In genomic region chr21:26169061-26169610, GRCh38 we compare ENCODE assay signal across 8 cellular contexts. TPM values are rescaled to one million over a fixed set of nuclear protein-coding genes. Genes with fewer than 3 reads are reported as not detected.
DNase-seq lines count a peak whose midpoint lies in the region; ATAC-seq, FAIRE-seq and TF ChIP-seq lines count a peak whose summit lies in the region.

No MANE protein-coding gene starts in this region.

- no peaks in the 10 kb centered on the region for H3K9me2 ChIP-seq in HCT116 (ENCODE audit: insufficient read depth)

- H3K36me3 Mint-ChIP-seq in immature natural killer cell, result no peaks in the 10 kb centered on the region

- no peak overlapping the region for H2AFZ ChIP-seq in HCT116 (ENCODE audit: low read depth, low read length, poor library complexity, severe bottlenecking)
- peak overlapping the region; percentile 97 for H2AFZ ChIP-seq in mammary epithelial cell (ENCODE audit: low read depth, low read length)

- dilution Hi-C loops in mammary epithelial cell (cut with HindIII; ENCODE audit: low sequenced_read_pairs), result loop anchor here (5.0 kb wide), 1 partner anchor 62 kb away; no protein-coding TSS in a partner anchor

- WGBS in mammary epithelial cell (ENCODE audit: low coverage, missing lambda C conversion rate), result 0% methylated on average over 16 of the region's 18 CpGs

- H3K27me3 ChIP-seq in HCT116 (ENCODE audit: insufficient read depth, low read length) (no peaks in the 10 kb centered on the region), mammary epithelial cell (ENCODE audit: insufficient read depth, low read length) (no peaks in the 10 kb centered on the region), skeletal muscle tissue (ENCODE audit: control insufficient read depth in 3 of 3, insufficient read depth in 3 of 3, low read length in 3 of 3) (peaks cover 0 to 18% (median 14%) of the 10 kb centered on the region in 3 donors)

- peaks cover 24% of the 10 kb centered on the region for H3K4me1 ChIP-seq in ES-I3 (ENCODE audit: insufficient read depth, low read length)
- peaks cover 27 to 38% of the 10 kb centered on the region in 2 experiments for H3K4me1 ChIP-seq in HCT116 (ENCODE audit: control insufficient read depth in 1 of 2, insufficient read depth in 2 of 2, low read length in 2 of 2)
- peaks cover 42% of the 10 kb centered on the region for H3K4me1 ChIP-seq in mammary epithelial cell (ENCODE audit: insufficient read depth, low read length)
- peaks cover 15 to 30% (median 23%) of the 10 kb centered on the region in 3 donors for H3K4me1 ChIP-seq in skeletal muscle tissue (ENCODE audit: control insufficient read depth in 3 of 3, insufficient read depth in 3 of 3, low read length in 3 of 3)

- TF ChIP-seq RAD21 in HCT116 (IDR thresholded peaks at IDR 0.05; ENCODE audit: low read depth), result no peak

- no peaks in the 10 kb centered on the region; the same call in 1 of the 2 replicates for H3K36me3 ChIP-seq in ES-I3 (ENCODE audit: insufficient read depth, low read length)
- no peaks in the 10 kb centered on the region for H3K36me3 ChIP-seq in HCT116 (ENCODE audit: control insufficient read depth in 1 of 2, insufficient read depth in 2 of 2, low read length in 2 of 2)
- H3K36me3 ChIP-seq in mammary epithelial cell (ENCODE audit: insufficient read depth, low read length), result peaks cover 5% of the 10 kb centered on the region
- no peaks in the 10 kb centered on the region for H3K36me3 ChIP-seq in skeletal muscle tissue (ENCODE audit: control insufficient read depth in 3 of 3, insufficient read depth in 3 of 3, low read length in 3 of 3)

- TF ChIP-seq CTCF in HCT116 (IDR thresholded peaks at IDR 0.05 in 2 of 3, conservative IDR thresholded peaks at IDR 0.05 in 1 of 3; ENCODE audit: borderline replicate concordance in 1 of 3, insufficient read depth in 1 of 3, low read depth in 2 of 3, low read length in 2 of 3) (peak in 2 of 3 experiments; percentile 37 to 41; a peak in 4 of 6 replicates), NB4 (IDR thresholded peaks at IDR 0.05; ENCODE audit: low read depth, low read length) (no peak), mammary epithelial cell (conservative IDR thresholded peaks at IDR 0.05 in 1 of 2, IDR thresholded peaks at IDR 0.05 in 1 of 2; ENCODE audit: extremely low read depth in 1 of 2, insufficient read depth in 1 of 2, low read depth in 1 of 2, low read length in 2 of 2) (peak; percentile 37 to 42), D721Med (IDR thresholded peaks at IDR 0.05; ENCODE audit: insufficient read depth, missing control alignments) (no peak)

- peak overlapping the region; percentile 81 to 89 for H3K4me3 ChIP-seq in HCT116 (replicated peaks in 1 of 2; ENCODE audit: low read depth in 1 of 2, low read length in 2 of 2)
- H3K4me3 ChIP-seq in NB4 (ENCODE audit: low read depth, low read length), result no peak overlapping the region
- peak overlapping the region; percentile 81 to 99 (median 94) for H3K4me3 ChIP-seq in mammary epithelial cell (replicated peaks in 1 of 3; ENCODE audit: insufficient read depth in 1 of 3, low read depth in 2 of 3, low read length in 3 of 3)
- H3K4me3 ChIP-seq in skeletal muscle tissue (ENCODE audit: low read length in 3 of 3), result peak overlapping the region; percentile 78 to 93 (median 79)

- H3K4me1 Mint-ChIP-seq in immature natural killer cell, result peaks cover 15 to 22% of the 10 kb centered on the region in 2 donors

- BruUV-seq in HCT116 (replicated peaks; lab: Mats Ljungman, UMichigan) (no TSS peak), mammary epithelial cell (replicated peaks; lab: Mats Ljungman, UMichigan) (no TSS peak)

- no peak overlapping the region for H3K27ac Mint-ChIP-seq in immature natural killer cell

- H3K9ac ChIP-seq in ES-I3 (ENCODE audit: low read depth, low read length) (peak overlapping the region; percentile 93), HCT116 (ENCODE audit: low read length) (peak overlapping the region; percentile 91), mammary epithelial cell (ENCODE audit: insufficient read depth, low read length) (peak overlapping the region; percentile 93), skeletal muscle tissue (ENCODE audit: low read depth in 1 of 3, low read length in 3 of 3) (peak overlapping the region; percentile 69 to 83 (median 72))

- no peaks in the 10 kb centered on the region for H3K9me3 ChIP-seq in ES-I3 (ENCODE audit: control insufficient read depth, insufficient read depth, low read length)
- no peaks in the 10 kb centered on the region for H3K9me3 ChIP-seq in HCT116 (ENCODE audit: control insufficient read depth in 1 of 2, insufficient read depth in 1 of 2, low read depth in 1 of 2, low read length in 2 of 2)
- no peaks in the 10 kb centered on the region for H3K9me3 ChIP-seq in mammary epithelial cell (replicated peaks; ENCODE audit: insufficient read depth, low read length)
- no peaks in the 10 kb centered on the region for H3K9me3 ChIP-seq in skeletal muscle tissue (ENCODE audit: control insufficient read depth in 3 of 3, low read length in 3 of 3)

- POLR2A ChIA-PET in HCT116 (lab: Charles Lee), result interaction anchor here (0.6 to 1.8 kb wide), 6 partner anchors 9 to 379 kb away, joined by 3 to 5 read pairs (median 3); no protein-coding TSS in a partner anchor

- peak; percentile 29 for DNase-seq in HCT116 (ENCODE audit: low read depth, low spot score)
- peak; percentile 8 for DNase-seq in NB4 (ENCODE audit: low read depth)
- DNase-seq in SW480 (ENCODE audit: low spot score), result peak; percentile 85
- DNase-seq in mammary epithelial cell, result peak; percentile 60
- DNase-seq in immature natural killer cell, result peak in 2 of 3 donors; percentile 1 to 5
- DNase-seq in D721Med (ENCODE audit: insufficient read length, low spot score), result no peak

- ATAC-seq in HCT116, result peak; percentile 51

- TF ChIP-seq POLR2A in HCT116 (IDR thresholded peaks at IDR 0.05; ENCODE audit: borderline replicate concordance, extremely low read depth, insufficient read depth, insufficient read length) (no peak), NB4 (IDR thresholded peaks at IDR 0.05; ENCODE audit: extremely low read depth, insufficient read length) (no peak)

- CTCF ChIA-PET in HCT116 (lab: Charles Lee), result interaction anchor here (1.4 kb wide), 2 partner anchors 9 to 19 kb away, joined by 3 to 5 read pairs; no protein-coding TSS in a partner anchor
- CTCF ChIA-PET in mammary epithelial cell (lab: Charles Lee; ENCODE audit: low non-redundant PET), result interaction anchor here (0.7 kb wide), 2 partner anchors 143 to 186 kb away, joined by 3 to 4 read pairs; no protein-coding TSS in a partner anchor

- H4K20me1 ChIP-seq in HCT116 (ENCODE audit: insufficient read depth) (no peaks in the 10 kb centered on the region; the same call in 1 of the 2 replicates), mammary epithelial cell (ENCODE audit: insufficient read depth, low read length) (peaks cover 26% of the 10 kb centered on the region)

- no peak for FAIRE-seq in D721Med (lab: Jason Lieb, UNC)

- H3K27me3 Mint-ChIP-seq in immature natural killer cell (ENCODE audit: low read depth in 3 of 3), result peaks cover 4 to 27% (median 8%) of the 10 kb centered on the region in 3 donors

- H3K27ac ChIP-seq in HCT116 (ENCODE audit: low read depth, low read length) (peak overlapping the region; percentile 91), mammary epithelial cell (ENCODE audit: insufficient read depth, low read depth, low read length) (peak overlapping the region; percentile 85), skeletal muscle tissue (ENCODE audit: low read depth, low read length) (peak overlapping the region; percentile 81)

- no peaks in the 10 kb centered on the region for H3K9me3 Mint-ChIP-seq in immature natural killer cell

- intact Hi-C loops in HCT116 (cut with micrococcal nuclease) (loop anchor here (1.0 to 10.0 kb wide), 2 partner anchors 287 to 564 kb away; partner anchors contain the start of gene MRPL39), mammary epithelial cell (cut with micrococcal nuclease) (loop anchor here (5.0 to 10.0 kb wide), 4 partner anchors 42 to 272 kb away; no protein-coding TSS in a partner anchor)

- H3K4me3 Mint-ChIP-seq in immature natural killer cell, result peak overlapping the region; percentile 75 to 85 (median 80)

- RAD21 ChIA-PET in HCT116 (lab: Charles Lee; ENCODE audit: low non-redundant PET in 1 of 2, low total read pairs in 2 of 2, uncharacterized antibody in 2 of 2, unreplicated experiment in 2 of 2), result interaction anchor here in 1 of 2 experiments (1.1 kb wide), 1 partner anchor 272 kb away, joined by 3 read pairs; no protein-coding TSS in a partner anchor

- H3K79me2 ChIP-seq in HCT116 (ENCODE audit: insufficient read depth, low read length), result peaks cover 64% of the 10 kb centered on the region
- H3K79me2 ChIP-seq in mammary epithelial cell (ENCODE audit: insufficient read depth, low read length), result peaks cover 65% of the 10 kb centered on the region

- H3K4me2 ChIP-seq in HCT116 (ENCODE audit: low read length) (peak overlapping the region; percentile 98), mammary epithelial cell (ENCODE audit: insufficient read depth, low read depth, low read length) (peak overlapping the region; percentile 86)

- in situ Hi-C loops in mammary epithelial cell (cut with MboI; ENCODE audit: low sequenced_read_pairs in 2 of 2), result loop anchor here in 1 of 2 donors (25.0 kb wide), 1 partner anchor 543 kb away; no protein-coding TSS in a partner anchor

TF ChIP-seq in HCT116, 20 proteins besides CTCF, POLR2A, EP300 and RAD21:
- TF ChIP-seq POLR2AphosphoS5 (IDR thresholded peaks at IDR 0.05; ENCODE audit: low read depth, low read length), result no peak
- no peak for TF ChIP-seq EGR1 (IDR thresholded peaks at IDR 0.05; ENCODE audit: low read depth)
- no peak for TF ChIP-seq ZNF274 (IDR thresholded peaks at IDR 0.05; ENCODE audit: low read depth, low read length)
- TF ChIP-seq JUND (IDR thresholded peaks at IDR 0.05), result no peak
- no peak for TF ChIP-seq ZFX (IDR thresholded peaks at IDR 0.05)
- no peak for TF ChIP-seq EZH2 (IDR thresholded peaks at IDR 0.05)

RNA-seq across cellular contexts. Expression of gene APP, which starts 1.4 kb away (rescaled TPM):
- total RNA-seq in HCT116 (2021; ENCODE audit: unreplicated experiment) (267 TPM), mammary epithelial cell (1,000 to 10,000 TPM; 1,070 to 1,289 TPM), skeletal muscle tissue (141 TPM)
- 383 and 415 TPM in 2 replicates for polyA plus RNA-seq in HCT116 (2012)
- polyA plus RNA-seq in mammary epithelial cell (1,292 TPM), immature natural killer cell (1 to 10 TPM; 1.4 to 2.4 (median 2.4) TPM)
- polyA minus RNA-seq in mammary epithelial cell, result 830 TPM

Comparison
In these comparisons a context has a peak if more than half of its experiments do, and no peak if none do; other contexts are left out.
1. CTCF ChIP-seq: peak in HCT116 (2 of 3) and mammary epithelial cell (2 of 2); none in NB4 (single experiment) and D721Med (single experiment).
2. Peak in every context shown above with its lines, with median percentiles within 50 percentile points of each other: H3K9ac ChIP-seq and H3K27ac ChIP-seq.